Comparison of ENCODE assay signal across 8 cellular contexts in genomic region chr14:67695394-67695949, GRCh38. TPM values are rescaled to one million over a fixed set of nuclear protein-coding genes. Genes with fewer than 3 reads are reported as not detected.
DNase-seq lines count a peak whose midpoint lies in the region; ATAC-seq, FAIRE-seq and TF ChIP-seq lines count a peak whose summit lies in the region.

RDH11 (minus strand) TSS chr14:67695764; CDS start chr14:67695703, 61 bp downstream.

- TF ChIP-seq CTCF in AG09319 (IDR thresholded peaks at IDR 0.05; ENCODE audit: low read depth, low read length) = no peak
- TF ChIP-seq CTCF in kidney (IDR thresholded peaks at IDR 0.05; ENCODE audit: borderline replicate concordance, extremely low read depth, insufficient read depth) = no peak

- peak; percentile 62 for DNase-seq in AG09319 (ENCODE audit: extremely low read depth, low read depth)
- DNase-seq in NCI-H446 treated with DMSO at 0.1 percent for 48 hours (lab: John Stamatoyannopoulos, UW) = peak; percentile 85
- peak; percentile 68 for DNase-seq in activated CD4-positive, alpha-beta T cell treated with anti-CD3 and anti-CD28 coated beads for 1 hour
- peak; percentile 85 for DNase-seq in cerebellum (ENCODE audit: low spot score)
- DNase-seq in kidney = peak; percentile 93
- DNase-seq in stimulated activated CD4-positive, alpha-beta T cell treated with anti-CD3 and anti-CD28 coated beads, Interleukin-15, amount 100 ng/mL, for 24 hours = peak; percentile 89

- peaks cover 0 to 3% of the 10 kb centered on the region in 2 donors for H3K4me1 ChIP-seq in kidney (ENCODE audit: control insufficient read depth in 1 of 2, insufficient read depth in 1 of 2, low read depth in 1 of 2, low read length in 2 of 2)

- FAIRE-seq in kidney (lab: Jason Lieb, UNC) = no peak

- H3K9me3 ChIP-seq in kidney (ENCODE audit: control insufficient read depth in 1 of 2, low read length in 2 of 2) = no peaks in the 10 kb centered on the region

- H3K9ac ChIP-seq in kidney (ENCODE audit: low read length in 2 of 2) = peak within 1 kb of the TSS; percentile 57 to 75

- ATAC-seq in GM19025 (IDR thresholded peaks at IDR 0.05; ENCODE audit: low read depth, unreplicated experiment) (peak; percentile 83), HG03342 (IDR thresholded peaks at IDR 0.05; ENCODE audit: unreplicated experiment) (peak; percentile 89)

- peak within 1 kb of the TSS; percentile 68 to 89 for H3K27ac ChIP-seq in kidney (ENCODE audit: low read depth in 2 of 2, low read length in 2 of 2)

- intact Hi-C loops in kidney (cut with DNase I) = no loop called here

- peaks cover 11 to 16% of the 10 kb centered on the region in 2 donors for H3K36me3 ChIP-seq in kidney (ENCODE audit: control insufficient read depth in 1 of 2, insufficient read depth in 2 of 2, low read length in 2 of 2)

- H3K4me3 ChIP-seq in kidney (ENCODE audit: low read length in 2 of 2) = peak within 1 kb of the TSS; percentile 92 to 93

RNA-seq across cellular contexts. Expression of gene RDH11, which starts in this region (rescaled TPM):
- total RNA-seq in cerebellum = 79.2 TPM
- 66.9 TPM for total RNA-seq in kidney
- 124 TPM for polyA plus RNA-seq in kidney (ENCODE audit: insufficient read depth, low read depth, low replicate concordance)

Comparison
In these comparisons a context has a peak if more than half of its experiments do, and no peak if none do; other contexts are left out.
1. Peak in every context shown above with its lines: DNase-seq, ATAC-seq, H3K4me3 ChIP-seq and H3K27ac ChIP-seq.